In genomic region chr1:165875604-165876003, GRCh38 we compare ENCODE assay signal across 22 cellular contexts. TPM values are rescaled to one million over a fixed set of nuclear protein-coding genes. Genes with fewer than 3 reads are reported as not detected.
DNase-seq lines count a peak whose midpoint lies in the region; ATAC-seq, FAIRE-seq and TF ChIP-seq lines count a peak whose summit lies in the region.
"Had no signal": no experiment of that assay in that cellular context is flagged by ENCODE, and none has a peak within 500 bp of the region (broad histone marks: within the 10 kb centered on the region; RNA-seq: fewer than 3 reads in every experiment).

No MANE protein-coding gene starts in this region.

- H3K23ac ChIP-seq in H9 (ENCODE audit: insufficient read length, low read depth, low read length) = no peak overlapping the region

- WGBS in pancreas, 2 donors = 11 to 15% methylated on average over 6 of the region's 6 CpGs
- WGBS in H9 (ENCODE audit: extremely low coverage, insufficient read length, low lambda C conversion rate) = no CpG with 5 or more reads among the region's 6 CpGs

- H3K23me2 ChIP-seq in H9 (ENCODE audit: insufficient read length, low read depth, low read length, poor library complexity, severe bottlenecking) = no peaks in the 10 kb centered on the region

- no peak overlapping the region for H2BK12ac ChIP-seq in H9 (ENCODE audit: insufficient read length, low read depth, low read length)

- H3K27ac ChIP-seq in epithelial cell of prostate (peak overlapping the region; percentile 3), pancreas (peak overlapping the region; percentile 32 to 73 (median 62)), H9 (ENCODE audit: insufficient read length, low read depth, low read length) (no peak overlapping the region)

- H3K79me2 ChIP-seq in H9 (ENCODE audit: insufficient read depth, low read length) = peaks cover 57% of the 10 kb centered on the region; the same call in 1 of the 2 replicates

- peaks cover 10% of the 10 kb centered on the region for H3K36me3 Mint-ChIP-seq in Caco-2 (ENCODE audit: insufficient read depth, unreplicated experiment)
- peaks cover 18% of the 10 kb centered on the region for H3K36me3 Mint-ChIP-seq in activated T-helper 1 cell treated with anti-CD3 and anti-CD28 coated beads, Interleukin-12 subunit alpha, Interleukin-12 subunit beta, Interleukin-2, Interleukin-4 antibody, amounts not matched to agents 30 ng/mL and 10 ng/mL and 1 ng/mL, durations not matched to agents 14 hours and 24 hours and 36 hours (ENCODE audit: low read depth)
- peaks cover 45 to 68% (median 49%) of the 10 kb centered on the region in 3 experiments for H3K36me3 Mint-ChIP-seq in H9 (ENCODE audit: insufficient read depth in 1 of 3, low read depth in 3 of 3)

- H3K9me3 ChIP-seq in Caco-2 (peaks cover 8% of the 10 kb centered on the region; the same call in 1 of the 2 replicates), pancreas (no peaks in the 10 kb centered on the region), H9 (ENCODE audit: control insufficient read depth, low read depth, low read length) (no peaks in the 10 kb centered on the region)

- intact Hi-C loops in Caco-2 (cut with micrococcal nuclease; ENCODE audit: unreplicated experiment) = no loop called here
- intact Hi-C loops in activated T-helper 1 cell treated with anti-CD3 and anti-CD28 coated beads, Interleukin-12 subunit alpha, Interleukin-12 subunit beta, Interleukin-2, Interleukin-4 antibody, amounts not matched to agents 30 ng/mL and 10 ng/mL and 1 ng/mL, durations not matched to agents 14 hours and 24 hours and 36 hours (cut with micrococcal nuclease) = no loop called here
- intact Hi-C loops in pancreas (cut with DNase I) = no loop called here

- H4K8ac ChIP-seq in H9 (replicated peaks; ENCODE audit: insufficient read length, low read depth, low read length) = no peak overlapping the region

- POLR2A ChIA-PET in Caco-2 (lab: Charles Lee) = no interaction called here

- no peak overlapping the region for H3K4me3 Mint-ChIP-seq in Caco-2 (ENCODE audit: unreplicated experiment)
- H3K4me3 Mint-ChIP-seq in activated T-helper 1 cell treated with anti-CD3 and anti-CD28 coated beads, Interleukin-12 subunit alpha, Interleukin-12 subunit beta, Interleukin-2, Interleukin-4 antibody, amounts not matched to agents 30 ng/mL and 10 ng/mL and 1 ng/mL, durations not matched to agents 14 hours and 24 hours and 36 hours = peak overlapping the region; percentile 19
- H3K4me3 Mint-ChIP-seq in H9 = no peak overlapping the region
- H3K4me3 Mint-ChIP-seq: activated B cell treated with CpG ODN at 0.5 μM for 24 hours; central memory CD8-positive, alpha-beta T cell; effector memory CD8-positive, alpha-beta T cell; mesothelial cell of epicardium; T-cell had no signal

- H3K4me1 ChIP-seq in Caco-2 = 0 out of 2 replicates have a peak, but pooled peaks cover 8% of the 10 kb centered on the region
- H3K4me1 ChIP-seq in pancreas = peaks cover 10 to 23% (median 21%) of the 10 kb centered on the region in 3 donors
- H3K4me1 ChIP-seq in H9 (ENCODE audit: insufficient read depth, low read length) = no peaks in the 10 kb centered on the region; the same call in 1 of the 2 replicates

- no peak overlapping the region for H3K14ac ChIP-seq in H9 (ENCODE audit: insufficient read depth, low read length)

- H4K20me1 ChIP-seq in H9 (ENCODE audit: control insufficient read depth, insufficient read depth, insufficient read length) = no peaks in the 10 kb centered on the region

- BruUV-seq in Caco-2 (replicated peaks; lab: Mats Ljungman, UMichigan) = no TSS peak

- FAIRE-seq in pancreas (lab: Jason Lieb, UNC) = no peak
- FAIRE-seq: D721Med, urothelium cell line had no signal

- TF ChIP-seq CTCF in Caco-2 (IDR thresholded peaks at IDR 0.05; ENCODE audit: insufficient read depth in 1 of 2, low read depth in 1 of 2, low read length in 1 of 2, severe bottlenecking in 1 of 2, unreplicated experiment in 1 of 2) = no peak
- no peak for TF ChIP-seq CTCF in pancreas (IDR thresholded peaks at IDR 0.05)
- TF ChIP-seq CTCF in H9 (conservative IDR thresholded peaks at IDR 0.05) = no peak

- no peak overlapping the region for H2BK120ac ChIP-seq in H9 (ENCODE audit: low read depth, low read length, poor library complexity, severe bottlenecking)

- H3K27me3 ChIP-seq in Caco-2 (replicated peaks; ENCODE audit: control insufficient read depth, insufficient read depth, low read length) (no peaks in the 10 kb centered on the region), pancreas (no peaks in the 10 kb centered on the region), H9 (ENCODE audit: insufficient read depth, low read length) (no peaks in the 10 kb centered on the region)

- H2AFZ ChIP-seq in H9 (ENCODE audit: low read length) = no peak overlapping the region

- H3K4me1 Mint-ChIP-seq in Caco-2 (ENCODE audit: low read depth, unreplicated experiment) = peaks cover 13% of the 10 kb centered on the region
- H3K4me1 Mint-ChIP-seq in activated T-helper 1 cell treated with anti-CD3 and anti-CD28 coated beads, Interleukin-12 subunit alpha, Interleukin-12 subunit beta, Interleukin-2, Interleukin-4 antibody, amounts not matched to agents 30 ng/mL and 10 ng/mL and 1 ng/mL, durations not matched to agents 14 hours and 24 hours and 36 hours (ENCODE audit: low read depth) = peaks cover 81% of the 10 kb centered on the region
- peaks cover 26 to 29% of the 10 kb centered on the region in 2 experiments for H3K4me1 Mint-ChIP-seq in H9
- H3K4me1 Mint-ChIP-seq: mesothelial cell of epicardium had no signal

- no peaks in the 10 kb centered on the region for H3K27me3 Mint-ChIP-seq in Caco-2 (ENCODE audit: insufficient read depth, unreplicated experiment)
- peaks cover 5% of the 10 kb centered on the region for H3K27me3 Mint-ChIP-seq in activated T-helper 1 cell treated with anti-CD3 and anti-CD28 coated beads, Interleukin-12 subunit alpha, Interleukin-12 subunit beta, Interleukin-2, Interleukin-4 antibody, amounts not matched to agents 30 ng/mL and 10 ng/mL and 1 ng/mL, durations not matched to agents 14 hours and 24 hours and 36 hours (ENCODE audit: insufficient read depth)
- H3K27me3 Mint-ChIP-seq in H9 (ENCODE audit: low read depth) = no peaks in the 10 kb centered on the region
- H3K27me3 Mint-ChIP-seq: activated B cell treated with CpG ODN at 0.5 μM for 24 hours; central memory CD8-positive, alpha-beta T cell; effector memory CD8-positive, alpha-beta T cell had no signal

- H3K27ac Mint-ChIP-seq in Caco-2 (ENCODE audit: unreplicated experiment) (peak overlapping the region; percentile 39), H9 (0 out of 7 replicates have a peak overlapping the region, but pooled peaks of 1 of the 3 experiments have one; percentile 44)
- H3K27ac Mint-ChIP-seq in activated T-helper 1 cell treated with anti-CD3 and anti-CD28 coated beads, Interleukin-12 subunit alpha, Interleukin-12 subunit beta, Interleukin-2, Interleukin-4 antibody, amounts not matched to agents 30 ng/mL and 10 ng/mL and 1 ng/mL, durations not matched to agents 14 hours and 24 hours and 36 hours = peak overlapping the region; percentile 42
- H3K27ac Mint-ChIP-seq: mesothelial cell of epicardium, T-cell had no signal

- ATAC-seq in pancreas = peak; percentile 62 to 71 (median 64)
- ATAC-seq: sciatic nerve had no signal

- H3K79me1 ChIP-seq in H9 (ENCODE audit: insufficient read depth, low read depth, low read length, poor library complexity, severe bottlenecking) = peaks cover 11% of the 10 kb centered on the region

- H2BK15ac ChIP-seq in H9 (ENCODE audit: low read depth, low read length) = no peak overlapping the region

- H2BK20ac ChIP-seq in H9 (ENCODE audit: low read depth, low read length, poor library complexity, severe bottlenecking) = no peak overlapping the region

- no peak overlapping the region for H3T11ph ChIP-seq in H9 (ENCODE audit: low read length)

- H3K4me2 ChIP-seq in H9 (ENCODE audit: insufficient read depth, insufficient read length, low read length) = no peak overlapping the region

- DNase-seq in Caco-2 (no peak), epithelial cell of prostate (ENCODE audit: low read depth, low spot score) (no peak), pancreas (no peak), GDM1 (lab: John Stamatoyannopoulos, UW) (no peak), H9 (no peak), activated T-cell treated with anti-CD3 and anti-CD28 coated beads for 4 hours (no peak), NCI-H1436 treated with DMSO at 0.1 percent for 48 hours (lab: John Stamatoyannopoulos, UW) (no peak)
- DNase-seq in activated T-helper 1 cell treated with anti-CD3 and anti-CD28 coated beads, Interleukin-12 subunit alpha, Interleukin-12 subunit beta, Interleukin-2, Interleukin-4 antibody, amounts not matched to agents 30 ng/mL and 10 ng/mL and 1 ng/mL, durations not matched to agents 14 hours and 24 hours and 36 hours (ENCODE audit: low spot score) = no peak
- DNase-seq: activated B cell treated with CpG ODN at 0.5 μM for 24 hours; activated effector memory CD4-positive, alpha-beta T cell treated with Interleukin-2 at 50 U/mL for 16 hours; AML-193; effector memory CD8-positive, alpha-beta T cell; kidney glomerular epithelial cell; NCI-H1105 treated with DMSO at 0.1 percent for 48 hours; NCI-H524 treated with DMSO at 0.1 percent for 48 hours; SHP77 treated with DMSO at 0.1 percent for 48 hours had no signal

- no peak overlapping the region for H3K18ac ChIP-seq in H9 (ENCODE audit: insufficient read length, low read depth, low read length)

- no peak overlapping the region for H4K5ac ChIP-seq in H9 (ENCODE audit: insufficient read length, low read depth, low read length)

- H2AK5ac ChIP-seq in H9 (ENCODE audit: insufficient read length, low read length) = no peak overlapping the region

- H3K36me3 ChIP-seq in Caco-2 (ENCODE audit: control insufficient read depth, insufficient read depth, low read length) (no peaks in the 10 kb centered on the region), pancreas (no peaks in the 10 kb centered on the region)

- no peak overlapping the region for H3K56ac ChIP-seq in H9 (ENCODE audit: insufficient read length, low read depth, low read length)

- H3K9me3 Mint-ChIP-seq in Caco-2 (ENCODE audit: unreplicated experiment) = peaks cover 10% of the 10 kb centered on the region
- peaks cover 9% of the 10 kb centered on the region for H3K9me3 Mint-ChIP-seq in activated T-helper 1 cell treated with anti-CD3 and anti-CD28 coated beads, Interleukin-12 subunit alpha, Interleukin-12 subunit beta, Interleukin-2, Interleukin-4 antibody, amounts not matched to agents 30 ng/mL and 10 ng/mL and 1 ng/mL, durations not matched to agents 14 hours and 24 hours and 36 hours
- H3K9me3 Mint-ChIP-seq in H9 = peaks cover 26 to 48% of the 10 kb centered on the region in 2 experiments
- H3K9me3 Mint-ChIP-seq: activated B cell treated with CpG ODN at 0.5 μM for 24 hours; central memory CD8-positive, alpha-beta T cell; effector memory CD8-positive, alpha-beta T cell; T-cell had no signal

- H4K91ac ChIP-seq in H9 (ENCODE audit: insufficient read length, low read depth, low read length) = no peak overlapping the region

- no peak overlapping the region for H3K9ac ChIP-seq in H9 (ENCODE audit: extremely low read depth, insufficient read length, low read length)

- CTCF ChIA-PET in Caco-2 (lab: Charles Lee) = no interaction called here

- H2BK5ac ChIP-seq in H9 (ENCODE audit: insufficient read length, low read length) = no peak overlapping the region

- H3K4ac ChIP-seq in H9 (ENCODE audit: low read depth, low read length) = no peak overlapping the region

- no peak overlapping the region for H3K4me3 ChIP-seq in Caco-2 (ENCODE audit: low read depth, low read length)
- H3K4me3 ChIP-seq in pancreas = no peak overlapping the region

RNA-seq across cellular contexts. Expression of gene UCK2, which starts 48.2 kb away (rescaled TPM):
- total RNA-seq in Caco-2 (2022) = 65.0 and 67.2 TPM in 2 replicates
- total RNA-seq in activated T-helper 1 cell treated with anti-CD3 and anti-CD28 coated beads, Interleukin-12 subunit alpha, Interleukin-12 subunit beta, Interleukin-2, Interleukin-4 antibody, amounts not matched to agents 30 ng/mL and 10 ng/mL and 1 ng/mL, durations not matched to agents 14 hours and 24 hours and 36 hours = 109 and 112 TPM in 2 replicates
- 10 to 100 TPM; 13.0 to 25.5 (median 17.0) TPM for total RNA-seq in pancreas
- polyA plus RNA-seq in pancreas = 10 to 100 TPM; 10.6 to 11.1 TPM
- 74.8 and 77.9 TPM in 2 replicates for total RNA-seq in H9 (2021)
